9 cellular contexts compared by ENCODE assay signal in genomic region chr19:50723735-50724521, GRCh38. TPM values are rescaled to one million over a fixed set of nuclear protein-coding genes. Genes with fewer than 3 reads are reported as not detected.
A peak's percentile ranks its signal among the peaks of the same experiment; 100 is the strongest.
DNase-seq lines count a peak whose midpoint lies in the region; ATAC-seq and TF ChIP-seq lines count a peak whose summit lies in the region.
"Had no signal": no experiment of that assay in that cellular context is flagged by ENCODE, and none has a peak within 500 bp of the region (broad histone marks: within the 10 kb centered on the region; RNA-seq: fewer than 3 reads in every experiment).

No MANE protein-coding gene starts in this region.

- H3K4me3 Mint-ChIP-seq in WTC11, result peak overlapping the region; percentile 89
- peak overlapping the region; percentile 63 for H3K4me3 Mint-ChIP-seq in stimulated activated effector memory CD8-positive, alpha-beta T cell treated with anti-CD3 and anti-CD28 coated beads, Interleukin-12 subunit alpha, Interleukin-12 subunit beta, amount 100 ng/mL, for 72 hours

- H3K27me3 Mint-ChIP-seq in WTC11 (ENCODE audit: low read depth), result peaks cover 41% of the 10 kb centered on the region

- DNase-seq in H7, result peak; percentile 62
- DNase-seq in WTC11 (ENCODE audit: low spot score), result no peak
- no peak for DNase-seq in stimulated activated effector memory CD8-positive, alpha-beta T cell treated with anti-CD3 and anti-CD28 coated beads, Interleukin-12 subunit alpha, Interleukin-12 subunit beta, amount 100 ng/mL, for 72 hours (ENCODE audit: low spot score in 2 of 2)
- DNase-seq in NCI-H446 (lab: John Stamatoyannopoulos, UW), result no peak
- DNase-seq in GM03348 (ENCODE audit: low spot score), result no peak
- DNase-seq in midbrain (lab: John Stamatoyannopoulos, UW), result no peak
- no peak for DNase-seq in activated CD4-positive, alpha-beta T cell treated with anti-CD3 and anti-CD28 coated beads, Interleukin-2, amount 50 U/mL, for 1 hour

- CTCF ChIA-PET in WTC11 (lab: Charles Lee), result interaction anchor here (0.7 to 6.7 kb wide), 53 partner anchors 8 to 715 kb away, joined by 3 to 195 read pairs (median 6); partner anchors contain the start of gene ACP4

- peak overlapping the region; percentile 67 for H3K4me3 ChIP-seq in H7 (ENCODE audit: insufficient read depth, low read depth, low read length)
- H3K4me3 ChIP-seq in iPS-15b (ENCODE audit: low read depth, low read length), result peak overlapping the region; percentile 77

- peaks cover 10% of the 10 kb centered on the region for H3K4me1 ChIP-seq in iPS-15b (ENCODE audit: control insufficient read depth, insufficient read depth, low read length)

- no peak overlapping the region for H3K9ac ChIP-seq in iPS-15b (ENCODE audit: low read depth, low read length)

- H3K27me3 ChIP-seq in H7 (ENCODE audit: control insufficient read depth, insufficient read depth, low read length) (peaks cover 48% of the 10 kb centered on the region), iPS-15b (ENCODE audit: control insufficient read depth, insufficient read depth, low read length) (peaks cover 69% of the 10 kb centered on the region)

- POLR2A ChIA-PET in WTC11 (lab: Charles Lee), result interaction anchor here (0.6 to 1.6 kb wide), 5 partner anchors 53 to 68 kb away, joined by 3 to 7 read pairs (median 4); no protein-coding TSS in a partner anchor

- H3K9me3 Mint-ChIP-seq in WTC11, result no peaks in the 10 kb centered on the region
- peaks cover 3% of the 10 kb centered on the region for H3K9me3 Mint-ChIP-seq in stimulated activated effector memory CD8-positive, alpha-beta T cell treated with anti-CD3 and anti-CD28 coated beads, Interleukin-12 subunit alpha, Interleukin-12 subunit beta, amount 100 ng/mL, for 72 hours

- H3K27ac Mint-ChIP-seq in WTC11, result no peak overlapping the region
- H3K27ac Mint-ChIP-seq in stimulated activated effector memory CD8-positive, alpha-beta T cell treated with anti-CD3 and anti-CD28 coated beads, Interleukin-12 subunit alpha, Interleukin-12 subunit beta, amount 100 ng/mL, for 72 hours, result no peak overlapping the region

- H3K4me1 Mint-ChIP-seq in WTC11, result peaks cover 55% of the 10 kb centered on the region
- peaks cover 37% of the 10 kb centered on the region for H3K4me1 Mint-ChIP-seq in stimulated activated effector memory CD8-positive, alpha-beta T cell treated with anti-CD3 and anti-CD28 coated beads, Interleukin-12 subunit alpha, Interleukin-12 subunit beta, amount 100 ng/mL, for 72 hours

- TF ChIP-seq CTCF in WTC11 (IDR thresholded peaks at IDR 0.05), result no peak

- H3K36me3 Mint-ChIP-seq in WTC11, result no peaks in the 10 kb centered on the region
- H3K36me3 Mint-ChIP-seq in stimulated activated effector memory CD8-positive, alpha-beta T cell treated with anti-CD3 and anti-CD28 coated beads, Interleukin-12 subunit alpha, Interleukin-12 subunit beta, amount 100 ng/mL, for 72 hours, result no peaks in the 10 kb centered on the region

- no peaks in the 10 kb centered on the region for H3K9me3 ChIP-seq in iPS-15b (ENCODE audit: control insufficient read depth, insufficient read depth, low read length)

- H3K36me3 ChIP-seq in H7 (replicated peaks; ENCODE audit: control insufficient read depth, insufficient read depth, low read length) (no peaks in the 10 kb centered on the region), iPS-15b (ENCODE audit: control insufficient read depth, insufficient read depth, low read length) (no peaks in the 10 kb centered on the region)

- no peak for ATAC-seq in WTC11
- ATAC-seq in stimulated activated effector memory CD8-positive, alpha-beta T cell treated with anti-CD3 and anti-CD28 coated beads, Interleukin-12 subunit alpha, Interleukin-12 subunit beta, amount 100 ng/mL, for 72 hours, result no peak

TF ChIP-seq in WTC11, 78 proteins besides CTCF, POLR2A, EP300 and RAD21:
- TF ChIP-seq NR2C2 (CRISPR knock-in tag; IDR thresholded peaks at IDR 0.05), result no peak
- TF ChIP-seq ZNF263 (CRISPR knock-in tag; IDR thresholded peaks at IDR 0.05; ENCODE audit: low read depth), result peak; percentile 61; the same call in 1 of the 2 replicates
- 0 out of 2 replicates have a peak, but pooled peaks have one; percentile 61 for TF ChIP-seq TEAD1 (CRISPR knock-in tag; IDR thresholded peaks at IDR 0.05)

RNA-seq across cellular contexts. Expression of gene CLEC11A, which starts 0.8 kb away (rescaled TPM):
- 4.7 and 7.1 TPM in 2 replicates for total RNA-seq in H7 (2014; rRNA removed; shearing (Covaris generic))
- total RNA-seq in WTC11 (2021), result 7.6 to 9.5 TPM (median 8.2 TPM) in 3 replicates

RNA-seq across cellular contexts. Expression of gene SHANK1, which starts 4.3 kb away (rescaled TPM):
- 0.35 and 0.67 TPM in 2 replicates for total RNA-seq in H7 (2014; rRNA removed; shearing (Covaris generic))
- total RNA-seq in WTC11 (2021), result 3.9 to 8.7 TPM (median 5.0 TPM) in 3 replicates
- total RNA-seq: lung microvascular endothelial cell had no signal

RNA-seq across cellular contexts. Expression of gene GPR32, which starts 46.3 kb away (rescaled TPM):
- total RNA-seq in H7 (2014; rRNA removed; shearing (Covaris generic)), result not detected in 2 replicates
- total RNA-seq in WTC11 (2021), result not detected in 3 replicates
- total RNA-seq: lung microvascular endothelial cell had no signal
